Comparison of ENCODE assay signal across 1 cellular context in the genomic region with DNA sequence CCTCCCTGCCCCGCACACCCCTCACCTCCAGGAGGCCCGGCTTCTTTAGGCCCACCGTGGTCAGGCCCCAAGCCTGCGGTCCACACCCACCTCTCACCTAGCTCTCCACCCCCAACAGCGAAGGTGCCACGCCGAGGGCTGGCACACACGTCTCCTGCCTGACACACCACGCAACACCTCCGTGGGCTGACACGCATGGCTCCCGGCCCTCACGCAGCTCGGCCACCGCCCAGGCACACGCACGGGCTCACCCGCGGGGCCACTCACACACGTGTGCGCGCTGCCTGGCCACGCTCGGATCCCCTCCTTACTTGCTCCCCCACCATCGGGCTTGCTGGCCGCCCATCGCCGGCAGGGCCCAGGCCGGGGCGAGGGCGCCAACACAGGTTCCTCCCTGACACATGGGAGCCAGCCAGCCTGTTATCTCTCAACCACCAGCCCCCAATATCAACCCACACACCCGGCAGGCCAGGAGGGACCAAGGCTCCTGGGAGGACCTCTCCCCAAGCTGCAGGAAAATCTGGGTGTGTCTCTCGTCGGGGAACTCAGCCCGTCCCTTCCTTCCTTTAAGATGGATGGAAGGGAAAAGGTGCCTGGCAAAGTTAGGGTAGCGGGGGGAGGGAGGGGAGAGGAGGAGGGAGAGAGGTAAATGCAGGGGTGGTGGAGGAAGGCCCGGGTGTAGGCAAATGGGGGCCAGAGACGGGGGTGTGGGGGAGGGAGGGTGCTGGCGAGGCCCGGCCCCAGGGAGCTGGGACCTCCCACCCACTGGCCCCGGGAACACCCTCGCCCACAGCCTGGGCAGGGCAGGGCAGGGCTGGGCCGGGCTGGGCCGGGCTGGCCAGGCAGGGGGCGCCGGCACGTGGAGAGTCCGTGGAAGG.
TF ChIP-seq lines count a peak whose summit lies in the region.

No MANE protein-coding gene starts in this region.

TF ChIP-seq in endothelial cell of umbilical vein, 7 proteins besides CTCF, POLR2A, EP300 and RAD21:
- TF ChIP-seq POLR2AphosphoS5 (IDR thresholded peaks at IDR 0.05; ENCODE audit: insufficient read depth, low read depth, low read length) (peak; percentile 9), MAX (IDR thresholded peaks at IDR 0.05; ENCODE audit: insufficient read depth, insufficient read length) (no peak)
